In genomic region chr3:49500408-49501257, GRCh38 we compare ENCODE assay signal across 1 cellular context.
TF ChIP-seq lines count a peak whose summit lies in the region.

No MANE protein-coding gene starts in this region.

TF ChIP-seq in IMR-90, 13 proteins besides CTCF, POLR2A, EP300 and RAD21 (continued from another document):
- TF ChIP-seq CHD1 (IDR thresholded peaks at IDR 0.05; ENCODE audit: low read depth, low read length) (no peak), FOS (IDR thresholded peaks at IDR 0.05; ENCODE audit: low read depth, low read length) (peak; percentile 75), SMC3 (IDR thresholded peaks at IDR 0.05; ENCODE audit: low read depth, low read length) (no peak), MXI1 (IDR thresholded peaks at IDR 0.05; ENCODE audit: borderline replicate concordance, low read depth, low read length) (no peak), USF2 (IDR thresholded peaks at IDR 0.05; ENCODE audit: low read depth, low read length) (no peak; the same call in 1 of the 2 replicates), RFX5 (IDR thresholded peaks at IDR 0.05; ENCODE audit: low read depth, low read length) (no peak)
